Comparison of ENCODE assay signal across 1 cellular context in the genomic region with DNA sequence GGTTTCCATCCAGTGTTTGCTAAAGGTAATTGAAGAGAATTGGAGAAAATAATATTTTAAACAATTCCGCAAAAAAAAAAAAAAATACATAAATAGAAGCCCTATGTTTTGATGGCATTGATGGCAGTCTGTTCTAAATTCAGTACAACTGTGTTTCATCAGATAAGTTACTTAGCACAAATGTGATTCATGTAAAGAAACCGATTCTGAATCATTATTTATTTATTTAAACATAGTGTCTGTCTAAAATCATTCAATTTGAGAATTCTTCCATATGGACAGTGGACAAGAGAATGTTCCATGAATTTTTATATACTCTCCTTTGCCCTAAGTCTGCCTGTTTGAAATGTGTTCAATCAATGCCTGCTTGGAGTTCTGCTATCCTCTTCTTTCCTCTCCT.
TF ChIP-seq lines count a peak whose summit lies in the region.

No MANE protein-coding gene starts in this region.

TF ChIP-seq in SK-N-SH, 30 proteins besides CTCF, POLR2A, EP300 and RAD21 (continued from another document):
- TF ChIP-seq, protein P1, sequence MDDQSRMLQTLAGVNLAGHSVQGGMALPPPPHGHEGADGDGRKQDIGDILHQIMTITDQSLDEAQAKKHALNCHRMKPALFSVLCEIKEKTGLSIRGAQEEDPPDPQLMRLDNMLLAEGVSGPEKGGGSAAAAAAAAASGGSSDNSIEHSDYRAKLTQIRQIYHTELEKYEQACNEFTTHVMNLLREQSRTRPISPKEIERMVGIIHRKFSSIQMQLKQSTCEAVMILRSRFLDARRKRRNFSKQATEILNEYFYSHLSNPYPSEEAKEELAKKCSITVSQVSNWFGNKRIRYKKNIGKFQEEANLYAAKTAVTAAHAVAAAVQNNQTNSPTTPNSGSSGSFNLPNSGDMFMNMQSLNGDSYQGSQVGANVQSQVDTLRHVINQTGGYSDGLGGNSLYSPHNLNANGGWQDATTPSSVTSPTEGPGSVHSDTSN (IDR thresholded peaks at IDR 0.05) = peak; percentile 77
- TF ChIP-seq TAF1 (IDR thresholded peaks at IDR 0.05; ENCODE audit: borderline replicate concordance, low read depth, low read length) = no peak
- TF ChIP-seq, protein P2, sequence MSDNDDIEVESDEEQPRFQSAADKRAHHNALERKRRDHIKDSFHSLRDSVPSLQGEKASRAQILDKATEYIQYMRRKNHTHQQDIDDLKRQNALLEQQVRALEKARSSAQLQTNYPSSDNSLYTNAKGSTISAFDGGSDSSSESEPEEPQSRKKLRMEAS (IDR thresholded peaks at IDR 0.05; ENCODE audit: low read depth) = no peak
- TF ChIP-seq YY1 (IDR thresholded peaks at IDR 0.05; ENCODE audit: low read depth) = no peak
- no peak for TF ChIP-seq GABPA (IDR thresholded peaks at IDR 0.05; ENCODE audit: low read depth)
- TF ChIP-seq SIN3A (IDR thresholded peaks at IDR 0.05; ENCODE audit: borderline replicate concordance, low read depth, low read length) = no peak
- TF ChIP-seq, protein P3, sequence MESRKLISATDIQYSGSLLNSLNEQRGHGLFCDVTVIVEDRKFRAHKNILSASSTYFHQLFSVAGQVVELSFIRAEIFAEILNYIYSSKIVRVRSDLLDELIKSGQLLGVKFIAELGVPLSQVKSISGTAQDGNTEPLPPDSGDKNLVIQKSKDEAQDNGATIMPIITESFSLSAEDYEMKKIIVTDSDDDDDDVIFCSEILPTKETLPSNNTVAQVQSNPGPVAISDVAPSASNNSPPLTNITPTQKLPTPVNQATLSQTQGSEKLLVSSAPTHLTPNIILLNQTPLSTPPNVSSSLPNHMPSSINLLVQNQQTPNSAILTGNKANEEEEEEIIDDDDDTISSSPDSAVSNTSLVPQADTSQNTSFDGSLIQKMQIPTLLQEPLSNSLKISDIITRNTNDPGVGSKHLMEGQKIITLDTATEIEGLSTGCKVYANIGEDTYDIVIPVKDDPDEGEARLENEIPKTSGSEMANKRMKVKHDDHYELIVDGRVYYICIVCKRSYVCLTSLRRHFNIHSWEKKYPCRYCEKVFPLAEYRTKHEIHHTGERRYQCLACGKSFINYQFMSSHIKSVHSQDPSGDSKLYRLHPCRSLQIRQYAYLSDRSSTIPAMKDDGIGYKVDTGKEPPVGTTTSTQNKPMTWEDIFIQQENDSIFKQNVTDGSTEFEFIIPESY (IDR thresholded peaks at IDR 0.05; ENCODE audit: borderline replicate concordance, low read depth) = no peak
- peak; percentile 20; the same call in 1 of the 2 replicates for TF ChIP-seq TEAD4 (IDR thresholded peaks at IDR 0.05; ENCODE audit: borderline replicate concordance, insufficient read depth)
- peak; percentile 62 for TF ChIP-seq RXRA (IDR thresholded peaks at IDR 0.05; ENCODE audit: borderline replicate concordance, low read depth)
- TF ChIP-seq NRF1 (IDR thresholded peaks at IDR 0.05; ENCODE audit: low read depth, low read length) = no peak
- no peak for TF ChIP-seq MXI1 (IDR thresholded peaks at IDR 0.05; ENCODE audit: low read depth, low read length)
- TF ChIP-seq RCOR1 (IDR thresholded peaks at IDR 0.05; ENCODE audit: low read length) = no peak
- TF ChIP-seq, protein P4, sequence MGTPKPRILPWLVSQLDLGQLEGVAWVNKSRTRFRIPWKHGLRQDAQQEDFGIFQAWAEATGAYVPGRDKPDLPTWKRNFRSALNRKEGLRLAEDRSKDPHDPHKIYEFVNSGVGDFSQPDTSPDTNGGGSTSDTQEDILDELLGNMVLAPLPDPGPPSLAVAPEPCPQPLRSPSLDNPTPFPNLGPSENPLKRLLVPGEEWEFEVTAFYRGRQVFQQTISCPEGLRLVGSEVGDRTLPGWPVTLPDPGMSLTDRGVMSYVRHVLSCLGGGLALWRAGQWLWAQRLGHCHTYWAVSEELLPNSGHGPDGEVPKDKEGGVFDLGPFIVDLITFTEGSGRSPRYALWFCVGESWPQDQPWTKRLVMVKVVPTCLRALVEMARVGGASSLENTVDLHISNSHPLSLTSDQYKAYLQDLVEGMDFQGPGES (IDR thresholded peaks at IDR 0.05; ENCODE audit: low read depth, low read length) = no peak
- TF ChIP-seq CHD2 (IDR thresholded peaks at IDR 0.05; ENCODE audit: low read length, partially characterized antibody) = no peak
- TF ChIP-seq POLR2AphosphoS5 (IDR thresholded peaks at IDR 0.05; ENCODE audit: low read depth, low read length) = no peak; the same call in 1 of the 2 replicates
- no peak for TF ChIP-seq FOXJ3 (CRISPR knock-in tag; IDR thresholded peaks at IDR 0.05)
- TF ChIP-seq FOSL2 (IDR thresholded peaks at IDR 0.05; ENCODE audit: borderline replicate concordance, low read depth) = peak; percentile 81
- TF ChIP-seq, protein P5, sequence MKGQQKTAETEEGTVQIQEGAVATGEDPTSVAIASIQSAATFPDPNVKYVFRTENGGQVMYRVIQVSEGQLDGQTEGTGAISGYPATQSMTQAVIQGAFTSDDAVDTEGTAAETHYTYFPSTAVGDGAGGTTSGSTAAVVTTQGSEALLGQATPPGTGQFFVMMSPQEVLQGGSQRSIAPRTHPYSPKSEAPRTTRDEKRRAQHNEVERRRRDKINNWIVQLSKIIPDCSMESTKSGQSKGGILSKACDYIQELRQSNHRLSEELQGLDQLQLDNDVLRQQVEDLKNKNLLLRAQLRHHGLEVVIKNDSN (IDR thresholded peaks at IDR 0.05; ENCODE audit: borderline replicate concordance, low read depth) = no peak
- no peak for TF ChIP-seq SMC3 (IDR thresholded peaks at IDR 0.05; ENCODE audit: low read depth, low read length)
- TF ChIP-seq EZH2phosphoT487 (IDR thresholded peaks at IDR 0.05; ENCODE audit: borderline replicate concordance, low read depth) = no peak
- TF ChIP-seq MEF2A (IDR thresholded peaks at IDR 0.05; ENCODE audit: borderline replicate concordance, low read depth) = peak; percentile 72; the same call in 1 of the 2 replicates
- TF ChIP-seq ELF1 (IDR thresholded peaks at IDR 0.05) = no peak
- TF ChIP-seq JUND (IDR thresholded peaks at IDR 0.05) = peak; percentile 90
- peak; percentile 89 for TF ChIP-seq TCF12 (IDR thresholded peaks at IDR 0.05)
